In genomic region chr18:55515946-55516710, GRCh38 we compare ENCODE assay signal across 15 cellular contexts.
DNase-seq lines count a peak whose midpoint lies in the region; ATAC-seq and TF ChIP-seq lines count a peak whose summit lies in the region.
"Had no signal": no experiment of that assay in that cellular context is flagged by ENCODE, and none has a peak within 500 bp of the region (broad histone marks: within the 10 kb centered on the region; RNA-seq: fewer than 3 reads in every experiment).

No MANE protein-coding gene starts in this region.

- H3K27me3 ChIP-seq in heart right ventricle, result no peaks in the 10 kb centered on the region
- H3K27me3 ChIP-seq in right atrium auricular region, result no peaks in the 10 kb centered on the region
- no peaks in the 10 kb centered on the region for H3K27me3 ChIP-seq in OCI-LY1 (ENCODE audit: insufficient read depth, low read length)
- no peaks in the 10 kb centered on the region for H3K27me3 ChIP-seq in brain microvascular endothelial cell (replicated peaks)
- H3K27me3 ChIP-seq: neural progenitor cell had no signal

- H3K4me1 Mint-ChIP-seq in stimulated activated naive B cell treated with anti-CD40 and anti-IgM and Interleukin-4, amounts not matched to agents 10 μg/mL and 1 μg/mL and 100 μg/mL, for 72 hours, result peaks cover 2 to 8% of the 10 kb centered on the region in 2 donors
- H3K4me1 Mint-ChIP-seq in activated T-cell treated with anti-CD3 and anti-CD28 coated beads, Interleukin-2, amount 50 U/mL, for 24 hours (ENCODE audit: low read depth), result no peaks in the 10 kb centered on the region
- H3K4me1 Mint-ChIP-seq: T-cell had no signal

- H3K27me3 Mint-ChIP-seq in stimulated activated naive B cell treated with anti-CD40 and anti-IgM and Interleukin-4, amounts not matched to agents 10 μg/mL and 1 μg/mL and 100 μg/mL, for 72 hours, result no peaks in the 10 kb centered on the region
- no peaks in the 10 kb centered on the region for H3K27me3 Mint-ChIP-seq in activated T-cell treated with anti-CD3 and anti-CD28 coated beads, Interleukin-2, amount 50 U/mL, for 24 hours
- H3K27me3 Mint-ChIP-seq: T-cell had no signal

- DNase-seq in heart right ventricle, result no peak
- DNase-seq in right atrium auricular region (ENCODE audit: low spot score), result no peak
- DNase-seq in brain microvascular endothelial cell, result peak; percentile 56
- no peak for DNase-seq in stimulated activated naive B cell treated with anti-CD40 and anti-IgM and Interleukin-4, amounts not matched to agents 10 μg/mL and 1 μg/mL and 100 μg/mL, for 72 hours
- DNase-seq in NCI-H2081 (lab: John Stamatoyannopoulos, UW), result no peak
- DNase-seq in activated T-cell treated with anti-CD3 and anti-CD28 coated beads, Interleukin-2, amount 50 U/mL, for 24 hours, result no peak
- no peak for DNase-seq in DMS79 treated with DMSO at 0.1 percent for 48 hours (lab: John Stamatoyannopoulos, UW)
- DNase-seq: aorta, cortex of kidney, islet precursor cell, NCI-H2029, NCI-H510A treated with DMSO at 0.1 percent for 48 hours, T-cell had no signal

- peak overlapping the region in 7 of 10 donors; percentile 6 to 73 (median 17) for H3K27ac ChIP-seq in heart right ventricle
- H3K27ac ChIP-seq in right atrium auricular region, result no peak overlapping the region
- peak overlapping the region; percentile 69 for H3K27ac ChIP-seq in OCI-LY1 (ENCODE audit: low read depth, low read length, poor library complexity, severe bottlenecking)
- H3K27ac ChIP-seq in brain microvascular endothelial cell, result peak overlapping the region; percentile 15
- H3K27ac ChIP-seq: neural progenitor cell had no signal

- H3K9ac ChIP-seq in OCI-LY1 (ENCODE audit: low read length), result no peak overlapping the region
- H3K9ac ChIP-seq: neural progenitor cell had no signal

- no peaks in the 10 kb centered on the region for H3K9me2 ChIP-seq in OCI-LY1 (ENCODE audit: low read depth, low read length)

- no peak overlapping the region for H3K27ac Mint-ChIP-seq in stimulated activated naive B cell treated with anti-CD40 and anti-IgM and Interleukin-4, amounts not matched to agents 10 μg/mL and 1 μg/mL and 100 μg/mL, for 72 hours
- no peak overlapping the region for H3K27ac Mint-ChIP-seq in activated T-cell treated with anti-CD3 and anti-CD28 coated beads, Interleukin-2, amount 50 U/mL, for 24 hours
- H3K27ac Mint-ChIP-seq: neural progenitor cell, T-cell had no signal

- H3K9me3 Mint-ChIP-seq in stimulated activated naive B cell treated with anti-CD40 and anti-IgM and Interleukin-4, amounts not matched to agents 10 μg/mL and 1 μg/mL and 100 μg/mL, for 72 hours, result peaks cover 0 to 4% of the 10 kb centered on the region in 2 donors
- H3K9me3 Mint-ChIP-seq in activated T-cell treated with anti-CD3 and anti-CD28 coated beads, Interleukin-2, amount 50 U/mL, for 24 hours, result no peaks in the 10 kb centered on the region
- H3K9me3 Mint-ChIP-seq: neural progenitor cell, T-cell had no signal

- WGBS in heart right ventricle, 2 donors, result 57 to 63% methylated on average over 6 of the region's 6 CpGs

- H3K36me3 ChIP-seq in heart right ventricle (no peaks in the 10 kb centered on the region), right atrium auricular region (no peaks in the 10 kb centered on the region), OCI-LY1 (ENCODE audit: insufficient read depth, low read length) (peaks cover 25% of the 10 kb centered on the region), brain microvascular endothelial cell (replicated peaks) (no peaks in the 10 kb centered on the region)

- peaks cover 0 to 60% (median 32%) of the 10 kb centered on the region in 9 donors for H3K4me1 ChIP-seq in heart right ventricle
- no peaks in the 10 kb centered on the region for H3K4me1 ChIP-seq in right atrium auricular region
- H3K4me1 ChIP-seq in OCI-LY1 (ENCODE audit: insufficient read depth, low read length, severe bottlenecking), result peaks cover 79% of the 10 kb centered on the region

- H3K4me2 ChIP-seq in OCI-LY1 (ENCODE audit: low read length), result no peak overlapping the region
- H3K4me2 ChIP-seq: neural progenitor cell had no signal

- peaks cover 21% of the 10 kb centered on the region for H3K79me2 ChIP-seq in OCI-LY1 (ENCODE audit: insufficient read depth, low read length)

- TF ChIP-seq CTCF in heart right ventricle (IDR thresholded peaks at IDR 0.05) (no peak), right atrium auricular region (IDR thresholded peaks at IDR 0.05) (no peak), OCI-LY1 (IDR thresholded peaks at IDR 0.05; ENCODE audit: low read length) (no peak), brain microvascular endothelial cell (IDR thresholded peaks at IDR 0.05; ENCODE audit: low read depth, low read length, missing control alignments) (no peak)

- intact Hi-C loops in heart right ventricle (cut with DNase I), result loop anchor here in 4 of 10 donors (5.0 to 10.0 kb wide), 5 partner anchors 66 to 281 kb away; partner anchors contain the start of gene TCF4 (in 1 of the 4)

- no peak overlapping the region for H3K4me3 ChIP-seq in heart right ventricle
- no peak overlapping the region for H3K4me3 ChIP-seq in right atrium auricular region
- no peak overlapping the region for H3K4me3 ChIP-seq in OCI-LY1 (ENCODE audit: low read depth, low read length, poor library complexity, severe bottlenecking)
- no peak overlapping the region for H3K4me3 ChIP-seq in brain microvascular endothelial cell (ENCODE audit: low read depth, low read length)
- H3K4me3 ChIP-seq: neural progenitor cell had no signal

- no peaks in the 10 kb centered on the region for H4K20me1 ChIP-seq in OCI-LY1 (ENCODE audit: insufficient read depth, low read length)

- H3K4me3 Mint-ChIP-seq in stimulated activated naive B cell treated with anti-CD40 and anti-IgM and Interleukin-4, amounts not matched to agents 10 μg/mL and 1 μg/mL and 100 μg/mL, for 72 hours, result no peak overlapping the region
- H3K4me3 Mint-ChIP-seq in activated T-cell treated with anti-CD3 and anti-CD28 coated beads, Interleukin-2, amount 50 U/mL, for 24 hours, result no peak overlapping the region
- H3K4me3 Mint-ChIP-seq: neural progenitor cell, T-cell had no signal

- peaks cover 4 to 5% of the 10 kb centered on the region in 2 donors for H3K36me3 Mint-ChIP-seq in stimulated activated naive B cell treated with anti-CD40 and anti-IgM and Interleukin-4, amounts not matched to agents 10 μg/mL and 1 μg/mL and 100 μg/mL, for 72 hours
- no peaks in the 10 kb centered on the region for H3K36me3 Mint-ChIP-seq in activated T-cell treated with anti-CD3 and anti-CD28 coated beads, Interleukin-2, amount 50 U/mL, for 24 hours (ENCODE audit: low read depth)
- H3K36me3 Mint-ChIP-seq: T-cell had no signal

- no peak overlapping the region for H2AFZ ChIP-seq in OCI-LY1 (ENCODE audit: low read length)
- H2AFZ ChIP-seq: neural progenitor cell had no signal

- in situ Hi-C loops in brain microvascular endothelial cell (cut with HindIII; ENCODE audit: low pct_ligation_motif_present, low sequenced_read_pairs), result no loop called here

- H3F3A ChIP-seq in OCI-LY1 (ENCODE audit: insufficient read depth, low read length), result no peaks in the 10 kb centered on the region

- H3K9me3 ChIP-seq in heart right ventricle, result peaks cover 0 to 7% (median 0%) of the 10 kb centered on the region in 11 donors
- no peaks in the 10 kb centered on the region for H3K9me3 ChIP-seq in right atrium auricular region
- H3K9me3 ChIP-seq in OCI-LY1 (ENCODE audit: low read length), result no peaks in the 10 kb centered on the region

- peak in 3 of 8 donors; percentile 21 to 41 (median 40) for ATAC-seq in heart right ventricle
- peak; percentile 21 to 22 for ATAC-seq in stimulated activated naive B cell treated with anti-CD40 and anti-IgM and Interleukin-4, amounts not matched to agents 10 μg/mL and 1 μg/mL and 100 μg/mL, for 72 hours (replicated peaks)
- ATAC-seq: T-cell had no signal

Comparison
In these comparisons a context has a peak if more than half of its experiments do, and no peak if none do; other contexts are left out.
1. H3K27ac ChIP-seq: peak in heart right ventricle (7 of 10), OCI-LY1 (single experiment) and brain microvascular endothelial cell (single experiment); none in right atrium auricular region (0 of 2).